10 cellular contexts compared by ENCODE assay signal in genomic region chr12:16606117-16606200, GRCh38. TPM values are rescaled to one million over a fixed set of nuclear protein-coding genes. Genes with fewer than 3 reads are reported as not detected.
DNase-seq lines count a peak whose midpoint lies in the region; ATAC-seq and TF ChIP-seq lines count a peak whose summit lies in the region.
"Had no signal": no experiment of that assay in that cellular context is flagged by ENCODE, and none has a peak within 500 bp of the region (broad histone marks: within the 10 kb centered on the region; RNA-seq: fewer than 3 reads in every experiment).

LMO3 (minus strand) TSS chr12:16606162; CDS start chr12:16600860, 5,302 bp downstream.

- BruUV-seq in Caco-2 (replicated peaks; lab: Mats Ljungman, UMichigan), result no TSS peak

- WGBS in right cardiac atrium, result 2% methylated on average over 2 of the region's 2 CpGs

- H3K9me3 Mint-ChIP-seq in Caco-2 (ENCODE audit: unreplicated experiment) (no peaks in the 10 kb centered on the region), WTC11 (no peaks in the 10 kb centered on the region)
- peaks cover 7 to 20% of the 10 kb centered on the region in 2 donors for H3K9me3 Mint-ChIP-seq in stimulated activated naive CD8-positive, alpha-beta T cell treated with anti-CD3 and anti-CD28 coated beads, Interleukin-15, amount 100 ng/mL, for 72 hours

- POLR2A ChIA-PET in Caco-2 (lab: Charles Lee) (no interaction called here), WTC11 (lab: Charles Lee) (no interaction called here)

- H3K4me1 Mint-ChIP-seq in Caco-2 (ENCODE audit: low read depth, unreplicated experiment), result peaks cover 10% of the 10 kb centered on the region
- H3K4me1 Mint-ChIP-seq in WTC11, result peaks cover 76% of the 10 kb centered on the region
- peaks cover 5% of the 10 kb centered on the region for H3K4me1 Mint-ChIP-seq in stimulated activated naive CD8-positive, alpha-beta T cell treated with anti-CD3 and anti-CD28 coated beads, Interleukin-15, amount 100 ng/mL, for 72 hours

- TF ChIP-seq CTCF in Caco-2 (IDR thresholded peaks at IDR 0.05; ENCODE audit: insufficient read depth in 1 of 2, low read depth in 1 of 2, low read length in 1 of 2, severe bottlenecking in 1 of 2, unreplicated experiment in 1 of 2) (no peak), WTC11 (IDR thresholded peaks at IDR 0.05) (no peak)

- peak within 1 kb of the TSS; percentile 81 for H3K27ac ChIP-seq in right cardiac atrium (ENCODE audit: low read length)

- no peaks in the 10 kb centered on the region for H3K36me3 ChIP-seq in Caco-2 (ENCODE audit: control insufficient read depth, insufficient read depth, low read length)

- H3K4me3 ChIP-seq in Caco-2 (ENCODE audit: low read depth, low read length), result peak within 1 kb of the TSS; percentile 44
- peak within 1 kb of the TSS; percentile 82 for H3K4me3 ChIP-seq in right cardiac atrium (ENCODE audit: low read length)

- CTCF ChIA-PET in Caco-2 (lab: Charles Lee), result no interaction called here
- CTCF ChIA-PET in WTC11 (lab: Charles Lee), result interaction anchor here (0.9 to 1.1 kb wide), 2 partner anchors 9 to 50 kb away, joined by 3 read pairs; no protein-coding TSS in a partner anchor

- H3K9me3 ChIP-seq in Caco-2, result no peaks in the 10 kb centered on the region
- H3K9me3 ChIP-seq in right cardiac atrium (ENCODE audit: control insufficient read depth, low read length), result no peaks in the 10 kb centered on the region

- intact Hi-C loops in Caco-2 (cut with micrococcal nuclease; ENCODE audit: unreplicated experiment), result no loop called here
- intact Hi-C loops in right cardiac atrium (cut with DNase I), result no loop called here
- intact Hi-C loops in posterior vena cava (cut with DNase I), result no loop called here

- H3K4me3 Mint-ChIP-seq in Caco-2 (ENCODE audit: unreplicated experiment) (peak within 1 kb of the TSS; percentile 62), WTC11 (peak within 1 kb of the TSS; percentile 95)
- H3K4me3 Mint-ChIP-seq in stimulated activated naive CD8-positive, alpha-beta T cell treated with anti-CD3 and anti-CD28 coated beads, Interleukin-15, amount 100 ng/mL, for 72 hours, result peak within 1 kb of the TSS in 1 of 2 donors; percentile 29
- H3K4me3 Mint-ChIP-seq: stimulated activated naive CD8-positive, alpha-beta T cell treated with anti-CD3 and anti-CD28 coated beads, Interleukin-15, Interleukin-2, amounts not matched to agents 100 ng/mL and 50 ng/mL, for 24 hours had no signal

- peaks cover 41% of the 10 kb centered on the region for H3K27me3 Mint-ChIP-seq in Caco-2 (ENCODE audit: insufficient read depth, unreplicated experiment)
- peaks cover 36% of the 10 kb centered on the region for H3K27me3 Mint-ChIP-seq in WTC11 (ENCODE audit: low read depth)
- peaks cover 72% of the 10 kb centered on the region for H3K27me3 Mint-ChIP-seq in stimulated activated naive CD8-positive, alpha-beta T cell treated with anti-CD3 and anti-CD28 coated beads, Interleukin-15, amount 100 ng/mL, for 72 hours

- ATAC-seq in WTC11 (no peak), right cardiac atrium (no peak), GM18873 (IDR thresholded peaks at IDR 0.05; ENCODE audit: low FRiP score, unreplicated experiment) (no peak)
- ATAC-seq in stimulated activated naive CD8-positive, alpha-beta T cell treated with anti-CD3 and anti-CD28 coated beads, Interleukin-15, amount 100 ng/mL, for 72 hours, result no peak

- no peaks in the 10 kb centered on the region for H3K4me1 ChIP-seq in Caco-2
- H3K4me1 ChIP-seq in right cardiac atrium (ENCODE audit: control insufficient read depth, insufficient read depth, low read length), result no peaks in the 10 kb centered on the region

- H3K36me3 Mint-ChIP-seq in Caco-2 (ENCODE audit: insufficient read depth, unreplicated experiment) (no peaks in the 10 kb centered on the region), WTC11 (no peaks in the 10 kb centered on the region)

- H3K27ac Mint-ChIP-seq in Caco-2 (ENCODE audit: unreplicated experiment) (no peak within 1 kb of the TSS), WTC11 (peak within 1 kb of the TSS; percentile 97)
- H3K27ac Mint-ChIP-seq in stimulated activated naive CD8-positive, alpha-beta T cell treated with anti-CD3 and anti-CD28 coated beads, Interleukin-15, amount 100 ng/mL, for 72 hours, result no peak within 1 kb of the TSS
- H3K27ac Mint-ChIP-seq: stimulated activated naive CD8-positive, alpha-beta T cell treated with anti-CD3 and anti-CD28 coated beads, Interleukin-15, Interleukin-2, amounts not matched to agents 100 ng/mL and 50 ng/mL, for 24 hours had no signal

- H3K27me3 ChIP-seq in Caco-2 (replicated peaks; ENCODE audit: control insufficient read depth, insufficient read depth, low read length) (peaks cover 2% of the 10 kb centered on the region), right cardiac atrium (ENCODE audit: control insufficient read depth, insufficient read depth) (no peaks in the 10 kb centered on the region)

- DNase-seq in Caco-2 (no peak), WTC11 (ENCODE audit: low spot score) (no peak), right cardiac atrium (no peak), posterior vena cava (ENCODE audit: low spot score) (no peak), cerebellar cortex (ENCODE audit: low spot score) (no peak), retina (no peak)
- no peak for DNase-seq in stimulated activated naive CD8-positive, alpha-beta T cell treated with anti-CD3 and anti-CD28 coated beads, Interleukin-15, amount 100 ng/mL, for 72 hours
- DNase-seq: activated naive CD4-positive, alpha-beta T cell had no signal

TF ChIP-seq in WTC11, 78 proteins besides CTCF, POLR2A, EP300 and RAD21:
- TF ChIP-seq TCF7 (CRISPR knock-in tag; IDR thresholded peaks at IDR 0.05; ENCODE audit: low read depth) (no peak), KAT7 (CRISPR knock-in tag; IDR thresholded peaks at IDR 0.05; ENCODE audit: borderline replicate concordance) (0 out of 2 replicates have a peak, but pooled peaks have one; percentile 22), NFE2L1 (CRISPR knock-in tag; IDR thresholded peaks at IDR 0.05) (no peak)
- TF ChIP-seq, protein P1, sequence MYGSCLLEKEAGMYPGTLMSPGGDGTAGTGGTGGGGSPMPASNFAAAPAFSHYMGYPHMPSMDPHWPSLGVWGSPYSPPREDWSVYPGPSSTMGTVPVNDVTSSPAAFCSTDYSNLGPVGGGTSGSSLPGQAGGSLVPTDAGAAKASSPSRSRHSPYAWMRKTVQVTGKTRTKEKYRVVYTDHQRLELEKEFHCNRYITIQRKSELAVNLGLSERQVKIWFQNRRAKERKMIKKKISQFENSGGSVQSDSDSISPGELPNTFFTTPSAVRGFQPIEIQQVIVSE (CRISPR knock-in tag; IDR thresholded peaks at IDR 0.05; ENCODE audit: borderline replicate concordance), result no peak

RNA-seq across cellular contexts. Expression of gene LMO3, which starts in this region (rescaled TPM):
- total RNA-seq in Caco-2 (2022), result not detected in 2 replicates
- 22.2 to 29.8 TPM (median 23.3 TPM) in 3 replicates for total RNA-seq in WTC11 (2021)
- total RNA-seq in right cardiac atrium, result 10 to 100 TPM in 1 of 4 donors, 1 to 10 TPM in 3; 4.5 to 13.0 (median 6.3) TPM
- polyA plus RNA-seq in right cardiac atrium, result 4.3 TPM
- total RNA-seq in posterior vena cava, result 10 to 100 TPM; 74.1 to 80.4 TPM
